In the genomic region with DNA sequence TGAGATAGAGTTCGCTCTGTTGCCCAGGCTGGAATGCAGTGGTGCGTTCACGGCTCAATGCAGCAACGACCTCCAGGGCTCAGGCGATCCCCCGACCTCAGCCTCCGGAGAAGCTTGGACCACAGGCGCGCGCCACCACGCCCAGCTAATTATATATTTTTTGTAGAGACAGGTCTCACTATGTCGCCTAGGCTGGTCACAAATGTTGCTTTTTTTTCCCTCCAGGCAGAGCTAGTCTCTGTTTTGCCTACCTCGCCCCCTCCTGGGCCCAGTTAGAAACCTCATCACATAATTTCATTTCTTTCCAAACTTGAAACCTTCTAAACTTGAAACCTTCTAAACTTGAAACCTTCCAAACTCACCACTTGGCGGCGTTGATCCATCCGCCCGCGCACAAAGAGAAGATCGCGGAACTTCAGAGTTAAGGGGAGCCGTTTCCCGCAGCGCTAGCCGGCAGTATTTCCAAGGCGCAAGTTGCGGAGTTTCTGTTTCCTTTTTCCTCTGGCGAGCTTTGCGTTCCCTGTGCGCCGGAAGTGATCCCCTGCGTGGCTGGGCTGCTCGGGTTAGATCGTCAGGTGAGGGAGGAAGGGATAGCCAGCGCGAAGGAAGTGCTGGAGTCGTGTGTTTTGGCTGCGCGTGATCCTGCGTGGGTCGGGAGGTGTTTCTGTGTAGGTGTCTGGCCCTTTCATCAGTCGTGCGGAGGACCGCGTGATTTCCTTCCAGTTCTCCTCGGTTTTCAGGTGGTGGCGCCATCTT, we compare ENCODE assay signal across 8 cellular contexts. TPM values are rescaled to one million over a fixed set of nuclear protein-coding genes. Genes with fewer than 3 reads are reported as not detected.
DNase-seq lines count a peak whose midpoint lies in the region; ATAC-seq and TF ChIP-seq lines count a peak whose summit lies in the region.

A gene with protein sequence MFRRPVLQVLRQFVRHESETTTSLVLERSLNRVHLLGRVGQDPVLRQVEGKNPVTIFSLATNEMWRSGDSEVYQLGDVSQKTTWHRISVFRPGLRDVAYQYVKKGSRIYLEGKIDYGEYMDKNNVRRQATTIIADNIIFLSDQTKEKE (plus strand): TSS at position 523 of the 756 bp plus-strand sequence. CDS start 809 bp downstream, outside the sequence.

- DNase-seq in NCI-H1436 treated with DMSO at 0.1 percent for 48 hours (lab: John Stamatoyannopoulos, UW) (peak; percentile 92), T-helper 1 cell (peak; percentile 77 to 97 (median 86)), amniotic epithelial cell (ENCODE audit: low read depth) (peak; percentile 95), left cardiac atrium (peak; percentile 90), progenitor cell of endocrine pancreas (ENCODE audit: low spot score, unreplicated experiment) (peak; percentile 76)

- intact Hi-C loops in left cardiac atrium (cut with DNase I) = loop anchor here in 1 of 2 donors (5.0 kb wide), 1 partner anchor 81 kb away; no protein-coding TSS in a partner anchor

- peaks cover 16% of the 10 kb centered on the region for H3K4me1 Mint-ChIP-seq in progenitor cell of endocrine pancreas (ENCODE audit: low read depth)

- peak within 1 kb of the TSS; percentile 99 for H3K27ac Mint-ChIP-seq in progenitor cell of endocrine pancreas

- no peaks in the 10 kb centered on the region for H3K27me3 Mint-ChIP-seq in progenitor cell of endocrine pancreas

- H3K4me3 Mint-ChIP-seq in progenitor cell of endocrine pancreas (ENCODE audit: low read depth) = peak within 1 kb of the TSS; percentile 98

- TF ChIP-seq CTCF in GM12875 (IDR thresholded peaks at IDR 0.05; ENCODE audit: borderline replicate concordance, insufficient read depth, low read depth, low read length) = peak; percentile 75
- peak; percentile 79 for TF ChIP-seq CTCF in progenitor cell of endocrine pancreas (IDR thresholded peaks at IDR 0.05; ENCODE audit: unreplicated experiment)

- H3K9me3 Mint-ChIP-seq in progenitor cell of endocrine pancreas (ENCODE audit: low read depth) = no peaks in the 10 kb centered on the region

- 3% methylated on average over 46 of the region's 46 CpGs for WGBS in urinary bladder

- H3K4me3 ChIP-seq in GM12875 (ENCODE audit: low read depth, low read length) (peak within 1 kb of the TSS; percentile 95), urinary bladder (ENCODE audit: low read depth, low read length) (peak within 1 kb of the TSS; percentile 64)

- peaks cover 5% of the 10 kb centered on the region for H3K36me3 ChIP-seq in urinary bladder (ENCODE audit: insufficient read depth)

- ATAC-seq in HG02840 (IDR thresholded peaks at IDR 0.05; ENCODE audit: low FRiP score, unreplicated experiment) (peak; percentile 93), left cardiac atrium (peak; percentile 98)

- H3K4me1 ChIP-seq in urinary bladder (ENCODE audit: insufficient read depth) = no peaks in the 10 kb centered on the region

- peak within 1 kb of the TSS; percentile 46 for H3K27ac ChIP-seq in urinary bladder (ENCODE audit: low read depth)

- peaks cover 8% of the 10 kb centered on the region for H3K36me3 Mint-ChIP-seq in progenitor cell of endocrine pancreas (ENCODE audit: insufficient read depth)

RNA-seq across cellular contexts. Expression of the gene that starts here (rescaled TPM):
- total RNA-seq in left cardiac atrium (100 to 1,000 TPM in 1 of 2 donors, 10 to 100 TPM in 1; 80.6 to 109 TPM), progenitor cell of endocrine pancreas (129 and 132 TPM in 2 replicates), urinary bladder (124 TPM)
- 137 TPM for polyA plus RNA-seq in urinary bladder

Comparison
In these comparisons a context has a peak if more than half of its experiments do, and no peak if none do; other contexts are left out.
1. Peak in every context shown above with its lines: DNase-seq, ATAC-seq, H3K4me3 ChIP-seq and H3K27ac ChIP-seq.